12 cellular contexts compared by ENCODE assay signal in genomic region chr1:214441119-214441518, GRCh38.
DNase-seq lines count a peak whose midpoint lies in the region; ATAC-seq, FAIRE-seq and TF ChIP-seq lines count a peak whose summit lies in the region.
"Had no signal": no experiment of that assay in that cellular context is flagged by ENCODE, and none has a peak within 500 bp of the region (broad histone marks: within the 10 kb centered on the region; RNA-seq: fewer than 3 reads in every experiment).

No MANE protein-coding gene starts in this region.

- H3K27ac Mint-ChIP-seq in activated naive CD4-positive, alpha-beta T cell treated with anti-CD3 and anti-CD28 coated beads for 36 hours: peak overlapping the region; percentile 93
- H3K27ac Mint-ChIP-seq in activated CD4-positive, alpha-beta memory T cell treated with anti-CD3 and anti-CD28 coated beads, Interleukin-2, amount 10 ng/mL, durations not matched to agents 7 days and 5 days: peak overlapping the region; percentile 35

- TF ChIP-seq POLR2A in testis (IDR thresholded peaks at IDR 0.05): no peak

- DNase-seq in activated naive CD4-positive, alpha-beta T cell treated with anti-CD3 and anti-CD28 coated beads for 36 hours: peak; percentile 25
- DNase-seq in activated naive CD4-positive, alpha-beta T cell (lab: John Stamatoyannopoulos, UW): no peak
- no peak for DNase-seq in activated CD4-positive, alpha-beta memory T cell treated with anti-CD3 and anti-CD28 coated beads, Interleukin-2, amount 10 ng/mL, durations not matched to agents 7 days and 5 days
- DNase-seq in fibroblast of the conjunctiva (ENCODE audit: low read depth): peak; percentile 40
- DNase-seq in testis: no peak
- DNase-seq in RCC 7860 (ENCODE audit: low spot score): no peak
- DNase-seq in Right ventricle myocardium inferior (ENCODE audit: missing footprints): no peak
- DNase-seq in urothelium cell line (ENCODE audit: low spot score): no peak
- DNase-seq: NCI-H1694 treated with DMSO at 0.1 percent for 48 hours, ovary, T-cell had no signal

- H3K27ac ChIP-seq in testis: peak overlapping the region; percentile 64 to 66

- H3K9me3 ChIP-seq in testis: no peaks in the 10 kb centered on the region
- H3K9me3 ChIP-seq: ovary had no signal

- H3K4me1 ChIP-seq in testis: peaks cover 28% of the 10 kb centered on the region

- no peak for TF ChIP-seq CTCF in testis (IDR thresholded peaks at IDR 0.05)

- no peak overlapping the region for H3K4me3 ChIP-seq in testis
- H3K4me3 ChIP-seq: ovary had no signal

- WGBS in testis, 2 donors: 62 to 65% methylated on average over 3 of the region's 3 CpGs

- no peaks in the 10 kb centered on the region for H3K36me3 ChIP-seq in testis (ENCODE audit: low read depth, missing control alignments)
- H3K36me3 ChIP-seq: ovary had no signal

- POLR2A ChIA-PET in activated CD4-positive, alpha-beta memory T cell treated with anti-CD3 and anti-CD28 coated beads, Interleukin-2, amount 10 ng/mL, durations not matched to agents 7 days and 5 days (lab: Charles Lee): no interaction called here

- no peaks in the 10 kb centered on the region for H3K27me3 ChIP-seq in testis
- H3K27me3 ChIP-seq: ovary had no signal

- peaks cover 60% of the 10 kb centered on the region for H3K4me1 Mint-ChIP-seq in activated naive CD4-positive, alpha-beta T cell treated with anti-CD3 and anti-CD28 coated beads for 36 hours (ENCODE audit: low read depth)
- H3K4me1 Mint-ChIP-seq in activated CD4-positive, alpha-beta memory T cell treated with anti-CD3 and anti-CD28 coated beads, Interleukin-2, amount 10 ng/mL, durations not matched to agents 7 days and 5 days: peaks cover 58% of the 10 kb centered on the region

- H3K27me3 Mint-ChIP-seq in activated naive CD4-positive, alpha-beta T cell treated with anti-CD3 and anti-CD28 coated beads for 36 hours (ENCODE audit: low read depth): peaks cover 2% of the 10 kb centered on the region
- H3K27me3 Mint-ChIP-seq in activated CD4-positive, alpha-beta memory T cell treated with anti-CD3 and anti-CD28 coated beads, Interleukin-2, amount 10 ng/mL, durations not matched to agents 7 days and 5 days: peaks cover 4% of the 10 kb centered on the region
- H3K27me3 Mint-ChIP-seq: T-cell had no signal

- CTCF ChIA-PET in activated naive CD4-positive, alpha-beta T cell treated with anti-CD3 and anti-CD28 coated beads for 36 hours (lab: Charles Lee): interaction anchor here (1.5 kb wide), 1 partner anchor 13 kb away, joined by 4 read pairs; no protein-coding TSS in a partner anchor
- CTCF ChIA-PET in activated CD4-positive, alpha-beta memory T cell treated with anti-CD3 and anti-CD28 coated beads, Interleukin-2, amount 10 ng/mL, durations not matched to agents 7 days and 5 days (lab: Charles Lee): no interaction called here

- FAIRE-seq in RCC 7860 (lab: Jason Lieb, UNC): no peak
- no peak for FAIRE-seq in urothelium cell line (lab: Jason Lieb, UNC)

- H3K4me3 Mint-ChIP-seq in activated naive CD4-positive, alpha-beta T cell treated with anti-CD3 and anti-CD28 coated beads for 36 hours: no peak overlapping the region
- H3K4me3 Mint-ChIP-seq in activated CD4-positive, alpha-beta memory T cell treated with anti-CD3 and anti-CD28 coated beads, Interleukin-2, amount 10 ng/mL, durations not matched to agents 7 days and 5 days: no peak overlapping the region
- H3K4me3 Mint-ChIP-seq: CD8-positive, alpha-beta memory T cell; T-cell had no signal

- intact Hi-C loops in activated naive CD4-positive, alpha-beta T cell treated with anti-CD3 and anti-CD28 coated beads for 36 hours (cut with micrococcal nuclease): loop anchor here (1.0 kb wide), 1 partner anchor 197 kb away; no protein-coding TSS in a partner anchor
- intact Hi-C loops in testis (cut with DNase I; ENCODE audit: low total_unique reads) (no loop called here), Right ventricle myocardium inferior (cut with DNase I) (loop anchor here (5.0 kb wide), 1 partner anchor 111 kb away; the partner anchor contains the start of gene PTPN14)

- no peak for ATAC-seq in Right ventricle myocardium inferior

- no peaks in the 10 kb centered on the region for H3K9me3 Mint-ChIP-seq in activated naive CD4-positive, alpha-beta T cell treated with anti-CD3 and anti-CD28 coated beads for 36 hours
- no peaks in the 10 kb centered on the region for H3K9me3 Mint-ChIP-seq in activated CD4-positive, alpha-beta memory T cell treated with anti-CD3 and anti-CD28 coated beads, Interleukin-2, amount 10 ng/mL, durations not matched to agents 7 days and 5 days
- H3K9me3 Mint-ChIP-seq: CD8-positive, alpha-beta memory T cell; T-cell had no signal

- no peaks in the 10 kb centered on the region for H3K36me3 Mint-ChIP-seq in activated naive CD4-positive, alpha-beta T cell treated with anti-CD3 and anti-CD28 coated beads for 36 hours (ENCODE audit: low read depth)
- H3K36me3 Mint-ChIP-seq in activated CD4-positive, alpha-beta memory T cell treated with anti-CD3 and anti-CD28 coated beads, Interleukin-2, amount 10 ng/mL, durations not matched to agents 7 days and 5 days (ENCODE audit: low read depth): no peaks in the 10 kb centered on the region
- H3K36me3 Mint-ChIP-seq: CD8-positive, alpha-beta memory T cell; T-cell had no signal

Comparison
In these comparisons a context has a peak if more than half of its experiments do, and no peak if none do; other contexts are left out.
1. DNase-seq: peak in activated naive CD4-positive, alpha-beta T cell treated with anti-CD3 and anti-CD28 coated beads for 36 hours (single experiment) and fibroblast of the conjunctiva (single experiment); none in activated naive CD4-positive, alpha-beta T cell (0 of 4), activated CD4-positive, alpha-beta memory T cell treated with anti-CD3 and anti-CD28 coated beads, Interleukin-2, amount 10 ng/mL, durations not matched to agents 7 days and 5 days (single experiment), testis (single experiment), RCC 7860 (single experiment), Right ventricle myocardium inferior (single experiment) and urothelium cell line (single experiment).